ENCODE assay signal across 8 cellular contexts in the genomic region with DNA sequence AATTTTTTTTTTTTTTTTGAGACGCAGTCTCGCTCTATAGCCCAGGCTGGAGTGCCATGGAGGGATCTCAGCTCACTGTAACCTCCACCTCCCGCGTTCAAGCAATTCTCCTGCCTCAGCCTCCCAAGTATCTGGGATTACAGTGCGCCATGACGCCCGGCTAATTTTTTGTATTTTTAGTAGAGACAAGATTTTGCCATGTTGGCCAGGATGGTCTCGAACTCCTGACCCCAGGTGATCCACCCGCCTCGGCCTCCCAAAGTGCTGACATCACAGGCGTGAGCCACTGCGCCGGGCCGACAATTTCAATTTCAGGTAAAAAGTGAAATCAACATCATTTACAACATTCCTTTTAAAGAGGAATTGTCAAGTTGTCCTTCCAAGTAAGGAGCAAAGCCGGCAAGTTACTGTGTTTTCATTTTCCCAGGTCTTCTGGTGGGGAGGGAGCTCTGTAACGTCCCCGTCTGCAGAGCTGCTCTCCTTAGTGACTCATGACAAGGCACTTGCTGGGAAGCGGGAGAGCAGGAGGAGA. TPM values are rescaled to one million over a fixed set of nuclear protein-coding genes. Genes with fewer than 3 reads are reported as not detected.
DNase-seq lines count a peak whose midpoint lies in the region; ATAC-seq and TF ChIP-seq lines count a peak whose summit lies in the region.

No MANE protein-coding gene starts in this region.

- CTCF ChIA-PET in SK-N-SH (lab: Yijun Ruan, JAX): interaction anchor here (1.0 to 1.5 kb wide), 3 partner anchors 13 to 66 kb away, joined by 3 to 5 read pairs (median 5); no protein-coding TSS in a partner anchor

- TF ChIP-seq POLR2A in heart left ventricle (IDR thresholded peaks at IDR 0.05): no peak

- POLR2A ChIA-PET in SK-N-SH (lab: Yijun Ruan, JAX): interaction anchor here (1.2 to 1.5 kb wide), 2 partner anchors 9 to 30 kb away, joined by 3 to 5 read pairs; a partner anchor contains a TSS

- peaks cover 67% of the 10 kb centered on the region for H3K79me2 ChIP-seq in SK-N-SH (ENCODE audit: insufficient read depth)

- H3K9me3 ChIP-seq in heart left ventricle (no peaks in the 10 kb centered on the region), SK-N-SH (no peaks in the 10 kb centered on the region)

- H3K27me3 ChIP-seq in heart left ventricle (no peaks in the 10 kb centered on the region), SK-N-SH (ENCODE audit: insufficient read depth) (no peaks in the 10 kb centered on the region)

- peak overlapping the region; percentile 73 to 97 (median 95) for H3K27ac ChIP-seq in heart left ventricle
- H3K27ac ChIP-seq in SK-N-SH (ENCODE audit: low read depth in 2 of 2, low read length in 1 of 2): peak overlapping the region; percentile 67 to 92

- H3F3A ChIP-seq in SK-N-SH (replicated peaks; ENCODE audit: insufficient read depth): peaks cover 10% of the 10 kb centered on the region

- H3K36me3 ChIP-seq in heart left ventricle: peaks cover 0 to 16% (median 0%) of the 10 kb centered on the region in 9 donors
- H3K36me3 ChIP-seq in SK-N-SH (replicated peaks in 1 of 2; ENCODE audit: control insufficient read depth in 1 of 2, insufficient read depth in 2 of 2, low read length in 1 of 2): peaks cover 0 to 24% of the 10 kb centered on the region in 2 experiments

- peaks cover 10 to 48% (median 32%) of the 10 kb centered on the region in 12 donors for H3K4me1 ChIP-seq in heart left ventricle
- peaks cover 7 to 17% of the 10 kb centered on the region in 2 experiments; a peak in 3 of 4 replicates for H3K4me1 ChIP-seq in SK-N-SH (ENCODE audit: control insufficient read depth in 1 of 2, insufficient read depth in 2 of 2, low read depth in 1 of 2, low read length in 1 of 2)

- no peak for DNase-seq in heart left ventricle
- DNase-seq in Right ventricle myocardium inferior (ENCODE audit: missing footprints): no peak
- DNase-seq in SK-N-SH: no peak
- DNase-seq in fibroblast of the aortic adventitia (ENCODE audit: low read depth): no peak
- peak; percentile 57 for DNase-seq in renal cortical epithelial cell (ENCODE audit: low read depth)
- no peak for DNase-seq in germinal center (ENCODE audit: low spot score)
- DNase-seq in NCI-H524 (lab: John Stamatoyannopoulos, UW): no peak

- ATAC-seq in heart left ventricle (peak in 3 of 4 donors; percentile 11 to 70 (median 70)), Right ventricle myocardium inferior (no peak), HG03039 (IDR thresholded peaks at IDR 0.05; ENCODE audit: unreplicated experiment) (no peak)

- no peak for TF ChIP-seq RAD21 in SK-N-SH (IDR thresholded peaks at IDR 0.05; ENCODE audit: low read length)

- H3K4me2 ChIP-seq in SK-N-SH: peak overlapping the region; percentile 88

- H3K4me3 ChIP-seq in heart left ventricle: peak overlapping the region; percentile 71 to 100 (median 92)
- H3K4me3 ChIP-seq in SK-N-SH (ENCODE audit: low read depth in 2 of 2, low read length in 1 of 2): peak overlapping the region; percentile 65 to 79
- peak overlapping the region; percentile 91 for H3K4me3 ChIP-seq in fibroblast of the aortic adventitia (ENCODE audit: low read depth, low read length)

- no peak overlapping the region for H2AFZ ChIP-seq in SK-N-SH (ENCODE audit: low read depth)

- H4K20me1 ChIP-seq in SK-N-SH (ENCODE audit: insufficient read depth): peaks cover 55% of the 10 kb centered on the region

- intact Hi-C loops in heart left ventricle (cut with DNase I) (loop anchor here in 3 of 10 donors (2.0 kb wide), 2 partner anchors 29 to 31 kb away; a partner anchor contains a TSS), Right ventricle myocardium inferior (cut with DNase I) (loop anchor here (5.0 kb wide), 1 partner anchor 46 kb away; a partner anchor contains a TSS)

- no peak for TF ChIP-seq EP300 in SK-N-SH (IDR thresholded peaks at IDR 0.05; ENCODE audit: borderline replicate concordance in 1 of 2, low read depth in 1 of 2, low read length in 1 of 2)

- H3K9ac ChIP-seq in SK-N-SH: peak overlapping the region; percentile 99

- H3K9me2 ChIP-seq in SK-N-SH: no peaks in the 10 kb centered on the region

- WGBS in heart left ventricle, 4 donors: 24 to 33% (median 29%) methylated on average over 17 to 18 of the region's 18 CpGs
- WGBS in SK-N-SH (ENCODE audit: low lambda C conversion rate): 18% methylated on average over 18 of the region's 18 CpGs

- no peak for TF ChIP-seq CTCF in heart left ventricle (IDR thresholded peaks at IDR 0.05)
- TF ChIP-seq CTCF in SK-N-SH (IDR thresholded peaks at IDR 0.05): no peak
- TF ChIP-seq CTCF in fibroblast of the aortic adventitia (IDR thresholded peaks at IDR 0.05; ENCODE audit: insufficient read depth, low read length): no peak

TF ChIP-seq in SK-N-SH, 30 proteins besides CTCF, POLR2A, EP300 and RAD21:
- TF ChIP-seq SIN3A (IDR thresholded peaks at IDR 0.05; ENCODE audit: borderline replicate concordance, low read depth, low read length): no peak
- peak; percentile 93 for TF ChIP-seq RFX5 (IDR thresholded peaks at IDR 0.05; ENCODE audit: low read length)

RNA-seq across cellular contexts. Expression of a gene that starts 0.9 kb away (rescaled TPM):
- 100 to 1,000 TPM in 3 of 9 donors, 10 to 100 TPM in 6; 92.1 to 133 (median 99.3) TPM for total RNA-seq in heart left ventricle
- 10 to 100 TPM; 28.2 to 84.3 TPM for polyA plus RNA-seq in heart left ventricle
- total RNA-seq in Right ventricle myocardium inferior: 82.0 TPM
- 88.6 and 105 TPM in 2 replicates for polyA plus RNA-seq in SK-N-SH (2012; rRNA removed)
- polyA plus RNA-seq in SK-N-SH (2012; cell fraction: cytosol; rRNA removed): 51.4 and 71.2 TPM in 2 replicates
- polyA plus RNA-seq in SK-N-SH (2012; cell fraction: nucleus; rRNA removed): 166 and 168 TPM in 2 replicates
- 34.4 and 60.3 TPM in 2 replicates for total RNA-seq in fibroblast of the aortic adventitia (ENCODE audit: low replicate concordance)
- 72.9 and 84.6 TPM in 2 replicates for total RNA-seq in renal cortical epithelial cell

RNA-seq across cellular contexts. Expression of a gene that starts 1.0 kb away (rescaled TPM):
- total RNA-seq in heart left ventricle: under 1 TPM in 4 of 9 donors, not detected in 5; 0.21 to 0.41 (median 0.38) TPM
- under 1 TPM; 0.07 to 0.46 TPM for polyA plus RNA-seq in heart left ventricle
- 0.24 TPM for total RNA-seq in Right ventricle myocardium inferior
- 4.7 and 6.0 TPM in 2 replicates for polyA plus RNA-seq in SK-N-SH (2012; rRNA removed)
- polyA plus RNA-seq in SK-N-SH (2012; cell fraction: cytosol; rRNA removed): 3.4 and 4.4 TPM in 2 replicates
- 9.8 and 13.7 TPM in 2 replicates for polyA plus RNA-seq in SK-N-SH (2012; cell fraction: nucleus; rRNA removed)
- 2.7 and 4.5 TPM in 2 replicates for total RNA-seq in fibroblast of the aortic adventitia (ENCODE audit: low replicate concordance)
- total RNA-seq in renal cortical epithelial cell: 0.87 and 2.3 TPM in 2 replicates

RNA-seq across cellular contexts. Expression of a gene that starts 20.3 kb away (rescaled TPM):
- total RNA-seq in heart left ventricle (1 to 10 TPM in 2 of 9 donors, under 1 TPM in 1, not detected in 6; 0.73 to 2.3 (median 1.5) TPM), Right ventricle myocardium inferior (not detected), fibroblast of the aortic adventitia (ENCODE audit: low replicate concordance) (0.63 TPM in 1 of 2 replicates, not detected in the other), renal cortical epithelial cell (not detected in 2 replicates)
- polyA plus RNA-seq in heart left ventricle (under 1 TPM in 1 of 2 donors, not detected in 1; 0.67 TPM), SK-N-SH (2012; rRNA removed) (4.4 and 5.0 TPM in 2 replicates)
- 1.2 and 2.3 TPM in 2 replicates for polyA plus RNA-seq in SK-N-SH (2012; cell fraction: cytosol; rRNA removed)
- 2.0 and 2.5 TPM in 2 replicates for polyA plus RNA-seq in SK-N-SH (2012; cell fraction: nucleus; rRNA removed)

RNA-seq across cellular contexts. Expression of a gene that starts 30.4 kb away (rescaled TPM):
- total RNA-seq in heart left ventricle: 10 to 100 TPM; 16.9 to 28.8 (median 21.7) TPM
- 10 to 100 TPM; 27.0 to 42.9 TPM for polyA plus RNA-seq in heart left ventricle
- total RNA-seq in Right ventricle myocardium inferior: 18.6 TPM
- polyA plus RNA-seq in SK-N-SH (2012; rRNA removed): 103 and 124 TPM in 2 replicates
- 46.3 and 68.1 TPM in 2 replicates for polyA plus RNA-seq in SK-N-SH (2012; cell fraction: cytosol; rRNA removed)
- polyA plus RNA-seq in SK-N-SH (2012; cell fraction: nucleus; rRNA removed): 278 and 326 TPM in 2 replicates
- 20.7 and 22.2 TPM in 2 replicates for total RNA-seq in fibroblast of the aortic adventitia (ENCODE audit: low replicate concordance)
- 22.6 and 34.6 TPM in 2 replicates for total RNA-seq in renal cortical epithelial cell

RNA-seq across cellular contexts. Expression of a gene that starts 30.5 kb away (rescaled TPM):
- 10 to 100 TPM in 1 of 9 donors, 1 to 10 TPM in 8; 3.5 to 10.1 (median 6.3) TPM for total RNA-seq in heart left ventricle
- 10 to 100 TPM in 1 of 2 donors, 1 to 10 TPM in 1; 8.2 to 20.0 TPM for polyA plus RNA-seq in heart left ventricle
- total RNA-seq in Right ventricle myocardium inferior: 6.1 TPM
- polyA plus RNA-seq in SK-N-SH (2012; rRNA removed): 55.1 and 62.4 TPM in 2 replicates
- 50.3 and 52.9 TPM in 2 replicates for polyA plus RNA-seq in SK-N-SH (2012; cell fraction: cytosol; rRNA removed)
- polyA plus RNA-seq in SK-N-SH (2012; cell fraction: nucleus; rRNA removed): 72.5 and 89.0 TPM in 2 replicates
- 7.0 and 12.0 TPM in 2 replicates for total RNA-seq in fibroblast of the aortic adventitia (ENCODE audit: low replicate concordance)
- 9.0 and 11.9 TPM in 2 replicates for total RNA-seq in renal cortical epithelial cell

Comparison
In these comparisons a context has a peak if more than half of its experiments do, and no peak if none do; other contexts are left out.
1. ATAC-seq: peak in heart left ventricle (3 of 4); none in Right ventricle myocardium inferior (single experiment) and HG03039 (single experiment).
2. Peak in every context shown above with its lines, with median percentiles within 50 percentile points of each other: H3K4me3 ChIP-seq.